26 cellular contexts compared by ENCODE assay signal in the genomic region with DNA sequence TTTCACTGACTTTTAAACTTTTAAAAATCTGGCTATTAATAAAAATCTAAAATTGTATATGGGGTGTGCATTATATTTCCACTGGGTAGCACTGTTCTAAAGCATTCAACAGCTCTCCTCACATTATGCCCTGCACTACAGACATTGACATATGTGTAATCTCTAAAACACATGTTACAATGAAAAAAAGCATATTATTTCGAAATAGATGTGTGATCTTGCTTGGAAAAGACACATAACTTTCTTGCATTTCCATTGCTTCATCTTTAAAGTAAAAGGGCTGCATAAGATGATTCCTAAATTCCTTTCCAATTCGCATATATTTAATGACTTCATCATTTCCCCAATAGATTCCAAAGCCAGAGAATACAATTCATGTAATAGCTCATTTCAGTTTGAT.
"Had no signal": no experiment of that assay in that cellular context is flagged by ENCODE, and none has a peak within 500 bp of the region (broad histone marks: within the 10 kb centered on the region; RNA-seq: fewer than 3 reads in every experiment).

No MANE protein-coding gene starts in this region.

- H3K4me1 Mint-ChIP-seq: naive thymus-derived CD4-positive, alpha-beta T cell; stimulated activated memory B cell treated with anti-CD40 and anti-IgM and Interleukin-4, amounts not matched to agents 10 μg/mL and 1 μg/mL and 100 μg/mL, for 72 hours; stimulated activated naive CD8-positive, alpha-beta T cell treated with anti-CD3 and anti-CD28 coated beads, Interleukin-15, amount 100 ng/mL, for 72 hours had no signal

- DNase-seq: effector memory CD8-positive, alpha-beta T cell; heart right ventricle; hippocampal formation; left cardiac atrium; left lung; mesenchymal stem cell; midbrain; naive thymus-derived CD4-positive, alpha-beta T cell; nephron progenitor cell; occipital lobe; ovary; posterior cingulate gyrus; psoas muscle; right cardiac atrium; spleen; stimulated activated CD4-positive, alpha-beta T cell treated with anti-CD3 and anti-CD28 coated beads, Interleukin-4, amount 100 ng/mL, for 4 hours; stimulated activated naive CD8-positive, alpha-beta T cell treated with anti-CD3 and anti-CD28 coated beads, Interleukin-15, amount 100 ng/mL, for 72 hours; transverse colon; upper lobe of right lung; uterus had no signal

- H3K4me3 Mint-ChIP-seq: effector memory CD8-positive, alpha-beta T cell; naive thymus-derived CD4-positive, alpha-beta T cell; nephron progenitor cell; stimulated activated memory B cell treated with anti-CD40 and anti-IgM and Interleukin-4, amounts not matched to agents 10 μg/mL and 1 μg/mL and 100 μg/mL, for 72 hours; stimulated activated naive CD8-positive, alpha-beta T cell treated with anti-CD3 and anti-CD28 coated beads, Interleukin-15, amount 100 ng/mL, for 72 hours had no signal

- H3K27me3 ChIP-seq: foreskin keratinocyte, gastroesophageal sphincter, heart right ventricle, left lung, ovary, spleen, suprapubic skin, transverse colon, upper lobe of right lung, uterus had no signal

- H3K27me3 Mint-ChIP-seq: stimulated activated memory B cell treated with anti-CD40 and anti-IgM and Interleukin-4, amounts not matched to agents 10 μg/mL and 1 μg/mL and 100 μg/mL, for 72 hours had no signal

- H3K9me3 Mint-ChIP-seq: effector memory CD8-positive, alpha-beta T cell; naive thymus-derived CD4-positive, alpha-beta T cell; nephron progenitor cell; stimulated activated memory B cell treated with anti-CD40 and anti-IgM and Interleukin-4, amounts not matched to agents 10 μg/mL and 1 μg/mL and 100 μg/mL, for 72 hours; stimulated activated naive CD8-positive, alpha-beta T cell treated with anti-CD3 and anti-CD28 coated beads, Interleukin-15, amount 100 ng/mL, for 72 hours had no signal

- H3K27ac Mint-ChIP-seq: effector memory CD8-positive, alpha-beta T cell; naive thymus-derived CD4-positive, alpha-beta T cell; nephron progenitor cell; stimulated activated memory B cell treated with anti-CD40 and anti-IgM and Interleukin-4, amounts not matched to agents 10 μg/mL and 1 μg/mL and 100 μg/mL, for 72 hours; stimulated activated naive CD8-positive, alpha-beta T cell treated with anti-CD3 and anti-CD28 coated beads, Interleukin-15, amount 100 ng/mL, for 72 hours had no signal

- H3K9me3 ChIP-seq: gastroesophageal sphincter, heart right ventricle, left lung, ovary, psoas muscle, spleen, suprapubic skin, transverse colon, upper lobe of right lung, uterus had no signal

- H3K4me1 ChIP-seq: foreskin keratinocyte, left lung, spleen, suprapubic skin, upper lobe of right lung, uterus had no signal

- H3K36me3 Mint-ChIP-seq: naive thymus-derived CD4-positive, alpha-beta T cell; stimulated activated memory B cell treated with anti-CD40 and anti-IgM and Interleukin-4, amounts not matched to agents 10 μg/mL and 1 μg/mL and 100 μg/mL, for 72 hours had no signal

- H3K36me3 ChIP-seq: gastroesophageal sphincter, heart right ventricle, left lung, ovary, spleen, suprapubic skin, transverse colon, upper lobe of right lung, uterus had no signal

- H3K4me3 ChIP-seq: coronary artery, gastroesophageal sphincter, heart right ventricle, left lung, ovary, psoas muscle, skin epidermis, spleen, suprapubic skin, transverse colon, upper lobe of right lung, uterus had no signal
